Comparison of ENCODE assay signal across 8 cellular contexts in the genomic region with DNA sequence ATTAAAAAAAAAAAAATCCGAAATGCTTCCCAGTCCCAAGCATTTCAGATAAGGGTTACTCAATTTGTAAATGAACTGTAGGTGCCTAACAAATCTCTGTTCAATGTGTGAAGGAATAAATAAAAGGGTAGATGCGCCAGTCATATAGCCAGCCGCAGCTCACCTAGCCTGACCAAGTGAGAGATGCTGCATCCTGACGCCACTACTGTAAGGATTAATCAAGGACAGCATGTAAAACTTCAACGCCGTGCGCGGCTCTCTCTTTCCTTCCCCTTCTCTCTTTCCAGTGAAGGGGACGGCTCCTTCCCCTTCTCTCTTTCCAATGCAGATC. TPM values are rescaled to one million over a fixed set of nuclear protein-coding genes. Genes with fewer than 3 reads are reported as not detected.
DNase-seq lines count a peak whose midpoint lies in the region; ATAC-seq and TF ChIP-seq lines count a peak whose summit lies in the region.

No MANE protein-coding gene starts in this region.

- H3K36me3 ChIP-seq in CD8-positive, alpha-beta T cell (ENCODE audit: insufficient read depth, low read length) = no peaks in the 10 kb centered on the region
- H3K36me3 ChIP-seq in right atrium auricular region (peaks cover 6% of the 10 kb centered on the region), smooth muscle cell (ENCODE audit: low read depth) (no peaks in the 10 kb centered on the region)

- intact Hi-C loops in CD8-positive, alpha-beta T cell (cut with DNase I, micrococcal nuclease) = loop anchor here (2.0 to 5.0 kb wide), 3 partner anchors 39 to 436 kb away; a partner anchor contains a TSS
- intact Hi-C loops in activated CD4-positive, alpha-beta memory T cell treated with anti-CD3 and anti-CD28 coated beads for 36 hours (cut with micrococcal nuclease) = no loop called here

- POLR2A ChIA-PET in CD8-positive, alpha-beta T cell (lab: Charles Lee) = interaction anchor here (1.8 kb wide), 1 partner anchor 21 kb away, joined by 4 read pairs; no protein-coding TSS in a partner anchor
- POLR2A ChIA-PET in activated CD4-positive, alpha-beta memory T cell treated with anti-CD3 and anti-CD28 coated beads for 36 hours (lab: Charles Lee) = no interaction called here

- H4K20me1 ChIP-seq in smooth muscle cell (ENCODE audit: low read depth) = no peaks in the 10 kb centered on the region

- peak overlapping the region; percentile 91 for H3K4me3 Mint-ChIP-seq in CD8-positive, alpha-beta T cell
- H3K4me3 Mint-ChIP-seq in activated CD4-positive, alpha-beta memory T cell treated with anti-CD3 and anti-CD28 coated beads for 36 hours = peak overlapping the region; percentile 81

- WGBS in smooth muscle cell (ENCODE audit: low lambda C conversion rate) = 20% methylated on average over 9 of the region's 9 CpGs

- peaks cover 23% of the 10 kb centered on the region for H3K4me1 ChIP-seq in CD8-positive, alpha-beta T cell (ENCODE audit: insufficient read depth, low read length)
- H3K4me1 ChIP-seq in right atrium auricular region (peaks cover 0 to 6% of the 10 kb centered on the region in 2 donors), smooth muscle cell (ENCODE audit: low read depth) (peaks cover 7% of the 10 kb centered on the region)

- no peaks in the 10 kb centered on the region for H3F3A ChIP-seq in smooth muscle cell (ENCODE audit: low read depth)

- H3K4me2 ChIP-seq in smooth muscle cell = peak overlapping the region; percentile 89

- peak; percentile 50 for ATAC-seq in CD8-positive, alpha-beta T cell
- peak; percentile 20 for ATAC-seq in HG02610 (IDR thresholded peaks at IDR 0.05; ENCODE audit: unreplicated experiment)
- no peak for ATAC-seq in HG03097 (IDR thresholded peaks at IDR 0.05; ENCODE audit: low FRiP score, unreplicated experiment)
- ATAC-seq in GM18870 (IDR thresholded peaks at IDR 0.05; ENCODE audit: unreplicated experiment) = no peak

- peaks cover 33% of the 10 kb centered on the region for H3K36me3 Mint-ChIP-seq in CD8-positive, alpha-beta T cell
- H3K36me3 Mint-ChIP-seq in activated CD4-positive, alpha-beta memory T cell treated with anti-CD3 and anti-CD28 coated beads for 36 hours = peaks cover 10% of the 10 kb centered on the region

- no peaks in the 10 kb centered on the region for H3K79me2 ChIP-seq in smooth muscle cell (ENCODE audit: low read depth)

- no peak for DNase-seq in CD8-positive, alpha-beta T cell
- DNase-seq in activated CD4-positive, alpha-beta memory T cell treated with anti-CD3 and anti-CD28 coated beads for 36 hours = no peak
- no peak for DNase-seq in right atrium auricular region (ENCODE audit: low spot score)
- DNase-seq in smooth muscle cell (lab: John Stamatoyannopoulos, UW; ENCODE audit: unreplicated experiment) = no peak
- DNase-seq in T1000 (lab: John Stamatoyannopoulos, UW) = no peak

- no peak overlapping the region for H3K9ac ChIP-seq in smooth muscle cell (ENCODE audit: low read depth)

- CTCF ChIA-PET in CD8-positive, alpha-beta T cell (lab: Charles Lee) = no interaction called here
- CTCF ChIA-PET in activated CD4-positive, alpha-beta memory T cell treated with anti-CD3 and anti-CD28 coated beads for 36 hours (lab: Charles Lee) = interaction anchor here (0.6 to 1.0 kb wide), 3 partner anchors 11 to 218 kb away, joined by 3 to 4 read pairs (median 3); no protein-coding TSS in a partner anchor

- no peaks in the 10 kb centered on the region for H3K27me3 ChIP-seq in CD8-positive, alpha-beta T cell (ENCODE audit: insufficient read depth, low read length)
- H3K27me3 ChIP-seq in right atrium auricular region = no peaks in the 10 kb centered on the region
- H3K27me3 ChIP-seq in smooth muscle cell (ENCODE audit: low read depth) = no peaks in the 10 kb centered on the region

- peak overlapping the region; percentile 51 for H3K27ac ChIP-seq in CD8-positive, alpha-beta T cell (ENCODE audit: low read depth, low read length)
- H3K27ac ChIP-seq in right atrium auricular region = peak overlapping the region; percentile 25 to 57
- H3K27ac ChIP-seq in smooth muscle cell (ENCODE audit: low read depth) = no peak overlapping the region

- H2AFZ ChIP-seq in smooth muscle cell (ENCODE audit: low read depth) = peak overlapping the region; percentile 97

- peaks cover 32% of the 10 kb centered on the region for H3K4me1 Mint-ChIP-seq in CD8-positive, alpha-beta T cell (ENCODE audit: low read depth)
- H3K4me1 Mint-ChIP-seq in activated CD4-positive, alpha-beta memory T cell treated with anti-CD3 and anti-CD28 coated beads for 36 hours (ENCODE audit: low read depth) = peaks cover 34% of the 10 kb centered on the region

- H3K27ac Mint-ChIP-seq in CD8-positive, alpha-beta T cell = peak overlapping the region; percentile 94
- peak overlapping the region; percentile 74 for H3K27ac Mint-ChIP-seq in activated CD4-positive, alpha-beta memory T cell treated with anti-CD3 and anti-CD28 coated beads for 36 hours

- no peaks in the 10 kb centered on the region for H3K27me3 Mint-ChIP-seq in CD8-positive, alpha-beta T cell (ENCODE audit: low read depth)
- peaks cover 2% of the 10 kb centered on the region for H3K27me3 Mint-ChIP-seq in activated CD4-positive, alpha-beta memory T cell treated with anti-CD3 and anti-CD28 coated beads for 36 hours

- H3K9me3 Mint-ChIP-seq in CD8-positive, alpha-beta T cell = no peaks in the 10 kb centered on the region
- H3K9me3 Mint-ChIP-seq in activated CD4-positive, alpha-beta memory T cell treated with anti-CD3 and anti-CD28 coated beads for 36 hours = no peaks in the 10 kb centered on the region

- H3K4me3 ChIP-seq in CD8-positive, alpha-beta T cell (ENCODE audit: low read depth, low read length) = peak overlapping the region; percentile 55
- H3K4me3 ChIP-seq in right atrium auricular region = peak overlapping the region; percentile 58 to 63
- H3K4me3 ChIP-seq in smooth muscle cell = peak overlapping the region; percentile 61

- TF ChIP-seq CTCF in CD8-positive, alpha-beta T cell (IDR thresholded peaks at IDR 0.05) = no peak
- TF ChIP-seq CTCF in right atrium auricular region (IDR thresholded peaks at IDR 0.05) (no peak), smooth muscle cell (IDR thresholded peaks at IDR 0.05; ENCODE audit: borderline replicate concordance, insufficient read depth, poor library complexity, severe bottlenecking) (no peak)

- H3K9me3 ChIP-seq in CD8-positive, alpha-beta T cell (ENCODE audit: low read length) = no peaks in the 10 kb centered on the region
- H3K9me3 ChIP-seq in right atrium auricular region (no peaks in the 10 kb centered on the region), smooth muscle cell (replicated peaks; ENCODE audit: low read depth) (no peaks in the 10 kb centered on the region)

RNA-seq across cellular contexts. Expression of a gene that starts 0.4 kb away (rescaled TPM):
- 10 to 100 TPM; 32.2 to 34.2 TPM for total RNA-seq in CD8-positive, alpha-beta T cell
- total RNA-seq in activated CD4-positive, alpha-beta memory T cell treated with anti-CD3 and anti-CD28 coated beads for 36 hours = 10 to 100 TPM; 67.1 to 67.4 TPM
- total RNA-seq in right atrium auricular region (10 to 100 TPM; 30.0 to 34.6 TPM), smooth muscle cell (66.3 and 85.6 TPM in 2 replicates)
- polyA plus RNA-seq in smooth muscle cell = 72.4 and 72.5 TPM in 2 replicates

RNA-seq across cellular contexts. Expression of a gene that starts 56.1 kb away (rescaled TPM):
- total RNA-seq in CD8-positive, alpha-beta T cell = 100 to 1,000 TPM; 123 to 126 TPM
- total RNA-seq in activated CD4-positive, alpha-beta memory T cell treated with anti-CD3 and anti-CD28 coated beads for 36 hours = 100 to 1,000 TPM; 616 to 633 TPM
- total RNA-seq in right atrium auricular region (100 to 1,000 TPM in 1 of 2 donors, 10 to 100 TPM in 1; 58.9 to 111 TPM), smooth muscle cell (362 and 390 TPM in 2 replicates)
- polyA plus RNA-seq in smooth muscle cell = 370 and 381 TPM in 2 replicates

Comparison
In these comparisons a context has a peak if more than half of its experiments do, and no peak if none do; other contexts are left out.
1. ATAC-seq: peak in CD8-positive, alpha-beta T cell (single experiment) and HG02610 (single experiment); none in HG03097 (single experiment) and GM18870 (single experiment).
2. Peak in every context shown above with its lines, with median percentiles within 50 percentile points of each other: H3K4me3 ChIP-seq.